Comparison of ENCODE assay signal across 11 cellular contexts in genomic region chr17:42363767-42364585, GRCh38. TPM values are rescaled to one million over a fixed set of nuclear protein-coding genes. Genes with fewer than 3 reads are reported as not detected.
A peak's percentile ranks its signal among the peaks of the same experiment; 100 is the strongest.
DNase-seq lines count a peak whose midpoint lies in the region; ATAC-seq and TF ChIP-seq lines count a peak whose summit lies in the region.
"Had no signal": no experiment of that assay in that cellular context is flagged by ENCODE, and none has a peak within 500 bp of the region (broad histone marks: within the 10 kb centered on the region; RNA-seq: fewer than 3 reads in every experiment).

No MANE protein-coding gene starts in this region.

- no peak for TF ChIP-seq POLR2A in suprapubic skin (IDR thresholded peaks at IDR 0.05)

- H3K27me3 ChIP-seq in right atrium auricular region, result no peaks in the 10 kb centered on the region
- H3K27me3 ChIP-seq in adipocyte (replicated peaks; ENCODE audit: control insufficient read depth, insufficient read depth, low read length), result no peaks in the 10 kb centered on the region
- H3K27me3 ChIP-seq in suprapubic skin, result no peaks in the 10 kb centered on the region
- H3K27me3 ChIP-seq: BLaER1 had no signal

- DNase-seq in right atrium auricular region (ENCODE audit: low spot score) (peak; percentile 63), left ventricle myocardium superior (no peak), adipocyte (ENCODE audit: low read depth) (peak; percentile 91), iris pigment epithelial cell (ENCODE audit: low read depth) (peak; percentile 89), suprapubic skin (ENCODE audit: low spot score in 2 of 2) (no peak), NCI-H146 treated with DMSO at 0.1 percent for 48 hours (lab: John Stamatoyannopoulos, UW; ENCODE audit: unreplicated experiment) (no peak), NOMO-1 treated with dmso at 0.1 percent for 144 hours (lab: John Stamatoyannopoulos, UW; ENCODE audit: unreplicated experiment) (no peak)
- DNase-seq: Kasumi-1, NCI-H774 had no signal

- WGBS in suprapubic skin, result 44% methylated on average over 7 of the region's 7 CpGs

- no peak for TF ChIP-seq EP300 in suprapubic skin (IDR thresholded peaks at IDR 0.05)

- H3K4me1 ChIP-seq in right atrium auricular region, result peaks cover 0 to 90% of the 10 kb centered on the region in 2 donors
- peaks cover 73% of the 10 kb centered on the region for H3K4me1 ChIP-seq in adipocyte (ENCODE audit: control insufficient read depth, insufficient read depth, low read length)
- H3K4me1 ChIP-seq in suprapubic skin, result peaks cover 61% of the 10 kb centered on the region

- TF ChIP-seq CTCF in right atrium auricular region (IDR thresholded peaks at IDR 0.05) (no peak), suprapubic skin (IDR thresholded peaks at IDR 0.05) (no peak)

- ATAC-seq in left ventricle myocardium superior (no peak), HG03442 (IDR thresholded peaks at IDR 0.05; ENCODE audit: unreplicated experiment) (no peak)

- H3K36me3 ChIP-seq in right atrium auricular region (no peaks in the 10 kb centered on the region), adipocyte (ENCODE audit: control insufficient read depth, insufficient read depth, low read length, severe bottlenecking) (peaks cover 7% of the 10 kb centered on the region), suprapubic skin (no peaks in the 10 kb centered on the region)
- H3K36me3 ChIP-seq: BLaER1 had no signal

- H3K9ac ChIP-seq in adipocyte (ENCODE audit: low read length), result no peak overlapping the region
- H3K9ac ChIP-seq: BLaER1 had no signal

- H3K9me3 ChIP-seq in right atrium auricular region (no peaks in the 10 kb centered on the region), adipocyte (ENCODE audit: control insufficient read depth, low read length) (no peaks in the 10 kb centered on the region), suprapubic skin (no peaks in the 10 kb centered on the region)
- H3K9me3 ChIP-seq: BLaER1 had no signal

- intact Hi-C loops in left ventricle myocardium superior (cut with micrococcal nuclease), result no loop called here

- peak overlapping the region; percentile 38 to 58 for H3K27ac ChIP-seq in right atrium auricular region
- peak overlapping the region; percentile 11 for H3K27ac ChIP-seq in suprapubic skin
- H3K27ac ChIP-seq: BLaER1 had no signal

- no peak overlapping the region for H3K4me3 ChIP-seq in right atrium auricular region
- H3K4me3 ChIP-seq in adipocyte (ENCODE audit: low read length), result no peak overlapping the region
- no peak overlapping the region for H3K4me3 ChIP-seq in suprapubic skin
- H3K4me3 ChIP-seq: BLaER1 had no signal

RNA-seq across cellular contexts. Expression of gene STAT3, which starts 24.3 kb away (rescaled TPM):
- total RNA-seq in right atrium auricular region (100 to 1,000 TPM; 105 to 150 TPM), left ventricle myocardium superior (146 TPM), suprapubic skin (100 to 1,000 TPM; 144 to 174 (median 152) TPM)

RNA-seq across cellular contexts. Expression of gene CAVIN1, which starts 59.1 kb away (rescaled TPM):
- 100 to 1,000 TPM; 202 to 348 TPM for total RNA-seq in right atrium auricular region
- 216 TPM for total RNA-seq in left ventricle myocardium superior
- total RNA-seq in suprapubic skin, result 100 to 1,000 TPM; 153 to 224 (median 182) TPM

Comparison
In these comparisons a context has a peak if more than half of its experiments do, and no peak if none do; other contexts are left out.
1. DNase-seq: peak in right atrium auricular region (single experiment), adipocyte (single experiment) and iris pigment epithelial cell (single experiment); none in left ventricle myocardium superior (single experiment), suprapubic skin (0 of 2), NCI-H146 treated with DMSO at 0.1 percent for 48 hours (single experiment) and NOMO-1 treated with dmso at 0.1 percent for 144 hours (single experiment).